Comparison of ENCODE assay signal across 28 cellular contexts in the genomic region with DNA sequence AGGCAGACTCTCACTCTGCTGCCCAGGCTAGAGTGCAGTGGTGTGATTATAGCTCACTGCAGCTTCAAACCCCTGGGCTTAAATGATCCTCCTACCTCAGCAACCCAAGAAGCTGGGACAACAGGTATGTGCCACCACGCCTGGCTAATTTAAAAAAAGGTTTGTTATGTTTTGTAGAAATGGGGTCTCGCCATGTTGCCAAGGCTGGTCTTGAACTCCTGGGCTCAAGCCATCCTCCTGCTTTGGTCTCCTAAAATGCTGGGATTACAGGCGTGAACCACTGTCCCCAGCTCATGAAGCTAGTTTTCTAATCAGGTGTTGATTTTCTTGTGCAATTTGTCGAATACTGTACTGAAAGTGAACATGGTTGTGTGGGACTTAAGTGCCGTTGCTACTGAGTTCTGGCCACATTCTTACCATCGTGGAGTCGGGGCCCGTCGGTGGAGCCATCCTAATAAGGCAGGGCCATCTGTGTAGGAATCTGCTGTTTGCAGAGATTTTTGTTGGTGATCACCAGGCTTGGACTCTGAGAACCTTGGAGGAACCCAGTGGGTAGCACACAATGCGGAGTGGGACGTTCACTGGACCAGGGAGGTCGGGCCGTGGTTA.
DNase-seq lines count a peak whose midpoint lies in the region; ATAC-seq, FAIRE-seq and TF ChIP-seq lines count a peak whose summit lies in the region.
"Had no signal": no experiment of that assay in that cellular context is flagged by ENCODE, and none has a peak within 500 bp of the region (broad histone marks: within the 10 kb centered on the region; RNA-seq: fewer than 3 reads in every experiment).

No MANE protein-coding gene starts in this region.

- FAIRE-seq in A549 (lab: Jason Lieb, UNC): peak; percentile 95
- FAIRE-seq in GM18507 (lab: Jason Lieb, UNC): peak; percentile 52
- peak; percentile 68 for FAIRE-seq in K562 (lab: Jason Lieb, UNC)
- FAIRE-seq: A204.1, GM12878 had no signal

- TF ChIP-seq CTCF in A549 (IDR thresholded peaks at IDR 0.05) (no peak), K562 (IDR thresholded peaks at IDR 0.05 in 2 of 3, conservative IDR thresholded peaks at IDR 0.05 in 1 of 3; ENCODE audit: insufficient read depth in 2 of 3, low read depth in 1 of 3, low read length in 3 of 3) (no peak)

- H3K9me3 ChIP-seq in A549 (peaks cover 63% of the 10 kb centered on the region), K562 (replicated peaks; ENCODE audit: control insufficient read depth, insufficient read depth, low read depth, low read length) (no peaks in the 10 kb centered on the region)
- H3K9me3 ChIP-seq: colonic mucosa had no signal

- H3K4me3 ChIP-seq in A549 (no peak overlapping the region), K562 (no peak overlapping the region)
- H3K4me3 ChIP-seq: ascending aorta, cardiac muscle cell, colonic mucosa, GM12878 had no signal

- H3K4me3 Mint-ChIP-seq in activated CD8-positive, alpha-beta memory T cell treated with anti-CD3 and anti-CD28 coated beads, Interleukin-2, amount 10 ng/mL, durations not matched to agents 7 days and 5 days: no peak overlapping the region
- H3K4me3 Mint-ChIP-seq: activated naive CD8-positive, alpha-beta T cell; CD4-positive, alpha-beta memory T cell; effector memory CD8-positive, alpha-beta T cell; naive thymus-derived CD8-positive, alpha-beta T cell; stimulated activated memory B cell treated with anti-CD40 and anti-IgM and Interleukin-4, amounts not matched to agents 10 μg/mL and 1 μg/mL and 100 μg/mL, for 72 hours; T-helper 2 cell treated with Interferon-gamma antibody and Interleukin-4, amounts not matched to agents 5 μg/mL and 100 μg/mL, for 36 hours had no signal

- no peak for ATAC-seq in A549
- ATAC-seq in K562: no peak
- ATAC-seq in activated CD8-positive, alpha-beta memory T cell treated with anti-CD3 and anti-CD28 coated beads, Interleukin-2, amount 10 ng/mL, durations not matched to agents 7 days and 5 days: no peak
- ATAC-seq: effector memory CD8-positive, alpha-beta T cell; GM12878; naive thymus-derived CD8-positive, alpha-beta T cell had no signal

- CTCF ChIA-PET in A549 (lab: Yijun Ruan, JAX): interaction anchor here (0.6 to 4.4 kb wide), 5 partner anchors 8 to 1875 kb away, joined by 3 to 36 read pairs (median 5); no protein-coding TSS in a partner anchor
- CTCF ChIA-PET in K562 (lab: Yijun Ruan, JAX; ENCODE audit: low intra/inter-chr PET ratio): no interaction called here
- CTCF ChIA-PET in activated CD8-positive, alpha-beta memory T cell treated with anti-CD3 and anti-CD28 coated beads, Interleukin-2, amount 10 ng/mL, durations not matched to agents 7 days and 5 days (lab: Charles Lee): interaction anchor here (0.7 to 2.1 kb wide), 3 partner anchors 9 to 1902 kb away, joined by 3 to 7 read pairs (median 3); no protein-coding TSS in a partner anchor

- peaks cover 14% of the 10 kb centered on the region; the same call in 1 of the 2 replicates for H4K20me1 ChIP-seq in K562 (replicated peaks; ENCODE audit: control insufficient read depth, insufficient read depth, low read length)

- no peak overlapping the region for H3K4me2 ChIP-seq in A549
- H3K4me2 ChIP-seq in K562 (ENCODE audit: insufficient read depth, low read length): no peak overlapping the region

- peaks cover under 1 to 39% of the 10 kb centered on the region in 2 experiments; a peak in 4 of 5 replicates for H3K27me3 ChIP-seq in K562 (ENCODE audit: control insufficient read depth in 2 of 2, insufficient read depth in 2 of 2, low read length in 2 of 2)
- H3K27me3 ChIP-seq: ascending aorta, cardiac muscle cell, colonic mucosa had no signal

- H3K27ac ChIP-seq in A549 (no peak overlapping the region), K562 (ENCODE audit: extremely low read depth, low read depth, low read length) (no peak overlapping the region)
- H3K27ac ChIP-seq: ascending aorta, cardiac muscle cell, colonic mucosa had no signal

- TF ChIP-seq EP300 in A549 (IDR thresholded peaks at IDR 0.05): no peak
- no peak for TF ChIP-seq EP300 in K562 (IDR thresholded peaks at IDR 0.05; ENCODE audit: low read length)

- 27% methylated on average over 13 of the region's 13 CpGs for WGBS in A549 (ENCODE audit: missing lambda C conversion rate)
- under 1% methylated on average over 13 of the region's 13 CpGs for WGBS in K562 (ENCODE audit: insufficient coverage, low coverage, missing lambda C conversion rate)

- H3K4me1 Mint-ChIP-seq in activated CD8-positive, alpha-beta memory T cell treated with anti-CD3 and anti-CD28 coated beads, Interleukin-2, amount 10 ng/mL, durations not matched to agents 7 days and 5 days: peaks cover 4% of the 10 kb centered on the region
- H3K4me1 Mint-ChIP-seq: naive thymus-derived CD8-positive, alpha-beta T cell; stimulated activated memory B cell treated with anti-CD40 and anti-IgM and Interleukin-4, amounts not matched to agents 10 μg/mL and 1 μg/mL and 100 μg/mL, for 72 hours had no signal

- H3K36me3 ChIP-seq in K562 (ENCODE audit: control insufficient read depth, insufficient read depth, low read length): no peaks in the 10 kb centered on the region
- H3K36me3 ChIP-seq: ascending aorta, cardiac muscle cell, colonic mucosa had no signal

- H3K9me1 ChIP-seq in K562 (ENCODE audit: control insufficient read depth, insufficient read depth, low read length): no peaks in the 10 kb centered on the region

- H3K27me3 Mint-ChIP-seq in activated CD8-positive, alpha-beta memory T cell treated with anti-CD3 and anti-CD28 coated beads, Interleukin-2, amount 10 ng/mL, durations not matched to agents 7 days and 5 days: no peaks in the 10 kb centered on the region
- H3K27me3 Mint-ChIP-seq: effector memory CD8-positive, alpha-beta T cell had no signal

- BruUV-seq in K562 (replicated peaks; lab: Mats Ljungman, UMichigan): no TSS peak

- H3K9me3 Mint-ChIP-seq in activated CD8-positive, alpha-beta memory T cell treated with anti-CD3 and anti-CD28 coated beads, Interleukin-2, amount 10 ng/mL, durations not matched to agents 7 days and 5 days (ENCODE audit: low read depth): no peaks in the 10 kb centered on the region
- H3K9me3 Mint-ChIP-seq: effector memory CD8-positive, alpha-beta T cell; stimulated activated memory B cell treated with anti-CD40 and anti-IgM and Interleukin-4, amounts not matched to agents 10 μg/mL and 1 μg/mL and 100 μg/mL, for 72 hours; T-helper 2 cell treated with Interferon-gamma antibody and Interleukin-4, amounts not matched to agents 5 μg/mL and 100 μg/mL, for 36 hours had no signal

- no peaks in the 10 kb centered on the region for H3K79me2 ChIP-seq in K562 (ENCODE audit: control insufficient read depth, insufficient read depth, low read length)

- POLR2A ChIA-PET in A549 (lab: Yijun Ruan, JAX): interaction anchor here (0.6 kb wide), 1 partner anchor 1909 kb away, joined by 3 read pairs; no protein-coding TSS in a partner anchor
- POLR2A ChIA-PET in K562 (lab: Yijun Ruan, JAX): no interaction called here

- H3K36me3 Mint-ChIP-seq in activated CD8-positive, alpha-beta memory T cell treated with anti-CD3 and anti-CD28 coated beads, Interleukin-2, amount 10 ng/mL, durations not matched to agents 7 days and 5 days: no peaks in the 10 kb centered on the region
- H3K36me3 Mint-ChIP-seq: activated naive CD8-positive, alpha-beta T cell; CD4-positive, alpha-beta memory T cell; naive thymus-derived CD8-positive, alpha-beta T cell; stimulated activated memory B cell treated with anti-CD40 and anti-IgM and Interleukin-4, amounts not matched to agents 10 μg/mL and 1 μg/mL and 100 μg/mL, for 72 hours had no signal

- TF ChIP-seq POLR2A in A549 (IDR thresholded peaks at IDR 0.05; ENCODE audit: low read length) (no peak), K562 (conservative IDR thresholded peaks at IDR 0.05) (no peak)

- H2AFZ ChIP-seq in K562 (ENCODE audit: low read depth, low read length): no peak overlapping the region

- in situ Hi-C loops in K562 (cut with MboI): no loop called here

- intact Hi-C loops in K562 (cut with micrococcal nuclease): no loop called here

- TF ChIP-seq RAD21 in A549 (conservative IDR thresholded peaks at IDR 0.05 in 1 of 2, IDR thresholded peaks at IDR 0.05 in 1 of 2): no peak
- no peak for TF ChIP-seq RAD21 in K562 (CRISPR knock-in tag; conservative IDR thresholded peaks at IDR 0.05 in 1 of 2, IDR thresholded peaks at IDR 0.05 in 1 of 2)

- no peak overlapping the region for H3K9ac ChIP-seq in K562 (ENCODE audit: insufficient read depth in 1 of 2, low read depth in 2 of 2, low read length in 2 of 2)

- H3K27ac Mint-ChIP-seq in activated CD8-positive, alpha-beta memory T cell treated with anti-CD3 and anti-CD28 coated beads, Interleukin-2, amount 10 ng/mL, durations not matched to agents 7 days and 5 days: no peak overlapping the region
- H3K27ac Mint-ChIP-seq: activated naive CD8-positive, alpha-beta T cell; CD4-positive, alpha-beta memory T cell; effector memory CD8-positive, alpha-beta T cell; stimulated activated memory B cell treated with anti-CD40 and anti-IgM and Interleukin-4, amounts not matched to agents 10 μg/mL and 1 μg/mL and 100 μg/mL, for 72 hours; T-helper 2 cell treated with Interferon-gamma antibody and Interleukin-4, amounts not matched to agents 5 μg/mL and 100 μg/mL, for 36 hours had no signal

- H3K4me1 ChIP-seq in A549: no peaks in the 10 kb centered on the region
- peaks cover 0 to 19% of the 10 kb centered on the region in 2 experiments; a peak in 2 of 5 replicates for H3K4me1 ChIP-seq in K562 (replicated peaks in 1 of 2; ENCODE audit: control insufficient read depth in 2 of 2, insufficient read depth in 2 of 2, low read length in 2 of 2)
- H3K4me1 ChIP-seq: ascending aorta, colonic mucosa had no signal

- peak in 1 of 2 experiments; percentile 20 for DNase-seq in A549 (ENCODE audit: low read depth in 1 of 2, low spot score in 1 of 2)
- DNase-seq in GM18507 (ENCODE audit: extremely low spot score, insufficient read length, low read depth): no peak
- no peak for DNase-seq in K562 (ENCODE audit: extremely low read depth in 1 of 4, low spot score in 3 of 4)
- peak; percentile 4 for DNase-seq in medulla oblongata (ENCODE audit: extremely low spot score)
- DNase-seq in mucosa of gallbladder (ENCODE audit: low spot score): no peak
- DNase-seq in UCSD-AML1 (lab: John Stamatoyannopoulos, UW; ENCODE audit: unreplicated experiment): no peak
- DNase-seq in germinal center (ENCODE audit: low spot score): no peak
- DNase-seq in activated CD8-positive, alpha-beta memory T cell treated with anti-CD3 and anti-CD28 coated beads, Interleukin-2, amount 10 ng/mL, durations not matched to agents 7 days and 5 days: no peak
- DNase-seq: activated CD4-positive, alpha-beta T cell treated with anti-CD3 and anti-CD28 coated beads for 1 hour; AML-193; colonic mucosa; effector memory CD8-positive, alpha-beta T cell; Kasumi-1; midbrain; naive thymus-derived CD8-positive, alpha-beta T cell; NCI-H1436; NCI-H2107; NCI-H345; stimulated activated CD4-positive, alpha-beta T cell treated with anti-CD3 and anti-CD28 coated beads, Interleukin-15, amount 100 ng/mL, for 24 hours; trophoblast cell had no signal
